ENCODE assay signal across 8 cellular contexts in the genomic region with DNA sequence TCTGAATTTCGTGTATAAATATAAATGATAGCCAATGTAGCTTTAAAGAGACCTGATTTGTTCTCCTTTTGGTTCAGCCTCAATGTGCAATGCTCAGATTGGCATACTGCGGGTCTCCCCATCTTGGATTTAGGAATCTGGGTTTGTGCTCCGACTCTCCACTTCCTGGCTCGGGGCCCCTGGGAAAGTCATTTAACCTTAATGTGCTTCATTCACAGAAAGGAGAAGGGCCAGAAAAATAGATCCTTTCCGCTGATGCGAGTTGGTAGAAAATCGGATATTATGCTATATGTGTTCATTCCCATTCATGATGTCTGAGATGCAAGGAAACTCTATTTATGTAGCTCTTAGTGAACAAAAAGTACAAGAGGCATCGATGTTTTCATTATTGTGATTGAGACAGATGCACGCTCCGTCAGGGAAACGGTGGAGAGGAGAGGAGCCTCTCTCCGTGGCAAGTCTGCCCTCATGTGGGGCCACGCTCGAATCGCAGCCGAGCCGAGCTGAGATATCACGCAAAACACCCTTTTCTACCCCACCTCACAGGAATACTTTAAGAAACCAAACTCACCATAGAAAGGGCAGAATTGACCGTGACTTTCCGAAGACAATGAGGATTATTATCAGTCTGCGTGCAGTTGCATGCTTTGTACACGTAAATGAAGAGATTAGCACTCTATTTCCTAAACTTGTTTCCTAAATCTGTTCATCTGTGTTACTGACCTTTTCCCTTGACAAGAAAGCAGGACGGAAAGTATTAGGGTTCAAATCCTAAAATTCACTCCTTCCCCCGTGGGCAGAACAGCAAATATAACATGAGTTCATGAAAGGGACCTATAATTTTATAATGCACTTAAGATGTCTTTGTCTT.
DNase-seq lines count a peak whose midpoint lies in the region; ATAC-seq, FAIRE-seq and TF ChIP-seq lines count a peak whose summit lies in the region.

No MANE protein-coding gene starts in this region.

- H3K9me3 ChIP-seq in DOHH2 (ENCODE audit: control insufficient read depth, insufficient read depth, low read length) = no peaks in the 10 kb centered on the region
- no peaks in the 10 kb centered on the region for H3K9me3 ChIP-seq in PC-3 (ENCODE audit: low read length)
- no peaks in the 10 kb centered on the region for H3K9me3 ChIP-seq in kidney (ENCODE audit: control insufficient read depth in 1 of 2, low read length in 2 of 2)

- no peaks in the 10 kb centered on the region for H3K79me2 ChIP-seq in DOHH2 (ENCODE audit: control insufficient read depth, low read length)
- no peaks in the 10 kb centered on the region for H3K79me2 ChIP-seq in PC-3 (ENCODE audit: low read length)

- TF ChIP-seq CTCF in DOHH2 (IDR thresholded peaks at IDR 0.05; ENCODE audit: low read depth, low read length, poor library complexity, severe bottlenecking) (peak; percentile 57), PC-3 (conservative IDR thresholded peaks at IDR 0.05; ENCODE audit: low read depth, low read length) (peak; percentile 67), bronchial epithelial cell (IDR thresholded peaks at IDR 0.05; ENCODE audit: insufficient read depth, low read length, severe bottlenecking) (peak; percentile 67), kidney (IDR thresholded peaks at IDR 0.05; ENCODE audit: borderline replicate concordance, extremely low read depth, insufficient read depth) (peak; percentile 64)

- H2AFZ ChIP-seq in PC-3 (ENCODE audit: low read length) = peak overlapping the region; percentile 65

- DNase-seq in PC-3 = peak; percentile 52
- DNase-seq in bronchial epithelial cell (ENCODE audit: low read depth) = peak; percentile 12
- DNase-seq in kidney = no peak
- peak; percentile 14 to 20 for DNase-seq in stimulated activated CD8-positive, alpha-beta memory T cell treated with anti-CD3 and anti-CD28 coated beads, Interleukin-2, amount 100 ng/mL, for 48 hours (ENCODE audit: low read depth in 2 of 2)
- no peak for DNase-seq in NCI-H187 (lab: John Stamatoyannopoulos, UW)

- peaks cover 20% of the 10 kb centered on the region for H3K27me3 ChIP-seq in DOHH2 (ENCODE audit: control insufficient read depth, low read length)
- H3K27me3 ChIP-seq in PC-3 (ENCODE audit: low read length) = peaks cover 21% of the 10 kb centered on the region; the same call in 1 of the 2 replicates
- H3K27me3 ChIP-seq in bronchial epithelial cell (ENCODE audit: control insufficient read depth, insufficient read depth, low read length) = no peaks in the 10 kb centered on the region

- H3K27ac ChIP-seq in DOHH2 (ENCODE audit: low read depth, low read length) = no peak overlapping the region
- H3K27ac ChIP-seq in PC-3 (ENCODE audit: low read length) = no peak overlapping the region
- H3K27ac ChIP-seq in kidney (ENCODE audit: low read depth in 2 of 2, low read length in 2 of 2) = no peak overlapping the region

- peak; percentile 87 for ATAC-seq in GM19438 (IDR thresholded peaks at IDR 0.05; ENCODE audit: low read depth, unreplicated experiment)
- ATAC-seq in HG03442 (IDR thresholded peaks at IDR 0.05; ENCODE audit: unreplicated experiment) = peak; percentile 96
- peak; percentile 90 for ATAC-seq in PC-3

- no TSS peak for BruUV-seq in PC-3 (replicated peaks; lab: Mats Ljungman, UMichigan)

- intact Hi-C loops in PC-3 (cut with micrococcal nuclease) = no loop called here
- intact Hi-C loops in kidney (cut with DNase I) = no loop called here

- H4K20me1 ChIP-seq in DOHH2 (ENCODE audit: control insufficient read depth, insufficient read depth, low read depth, low read length) (no peaks in the 10 kb centered on the region), PC-3 (ENCODE audit: low read length) (no peaks in the 10 kb centered on the region)

- FAIRE-seq in bronchial epithelial cell (lab: Jason Lieb, UNC) (no peak), kidney (lab: Jason Lieb, UNC) (no peak)

- H3F3A ChIP-seq in DOHH2 (ENCODE audit: control insufficient read depth, insufficient read depth) (no peaks in the 10 kb centered on the region), PC-3 (ENCODE audit: low read length, unreplicated experiment) (no peaks in the 10 kb centered on the region)

- H3K9me2 ChIP-seq in DOHH2 (replicated peaks; ENCODE audit: control insufficient read depth, low read length) (no peaks in the 10 kb centered on the region), PC-3 (replicated peaks; ENCODE audit: low read length) (no peaks in the 10 kb centered on the region)

- H3K9ac ChIP-seq in PC-3 (ENCODE audit: low read length) (no peak overlapping the region), kidney (ENCODE audit: low read length in 2 of 2) (peak overlapping the region in 1 of 2 donors; percentile 13)

- H3K4me2 ChIP-seq in DOHH2 (ENCODE audit: low read length) (peak overlapping the region; percentile 51), PC-3 (ENCODE audit: low read length) (peak overlapping the region; percentile 75)

- H3K4me1 ChIP-seq in DOHH2 (ENCODE audit: control insufficient read depth, low read length) (no peaks in the 10 kb centered on the region), PC-3 (ENCODE audit: insufficient read depth, low read length) (no peaks in the 10 kb centered on the region), kidney (ENCODE audit: control insufficient read depth in 1 of 2, insufficient read depth in 1 of 2, low read depth in 1 of 2, low read length in 2 of 2) (no peaks in the 10 kb centered on the region)

- H3K36me3 ChIP-seq in DOHH2 (ENCODE audit: control insufficient read depth, low read length) (no peaks in the 10 kb centered on the region), PC-3 (ENCODE audit: low read depth, low read length) (no peaks in the 10 kb centered on the region), bronchial epithelial cell (ENCODE audit: control insufficient read depth, insufficient read depth, low read length) (no peaks in the 10 kb centered on the region), kidney (ENCODE audit: control insufficient read depth in 1 of 2, insufficient read depth in 2 of 2, low read length in 2 of 2) (no peaks in the 10 kb centered on the region)

- CTCF ChIA-PET in PC-3 (lab: Charles Lee) = no interaction called here

- POLR2A ChIA-PET in PC-3 (lab: Charles Lee; ENCODE audit: unreplicated experiment) = no interaction called here

- no peak overlapping the region for H3K4me3 ChIP-seq in DOHH2 (ENCODE audit: low read length)
- H3K4me3 ChIP-seq in PC-3 (ENCODE audit: low read length) = peak overlapping the region; percentile 47; the same call in 1 of the 2 replicates
- no peak overlapping the region for H3K4me3 ChIP-seq in bronchial epithelial cell (ENCODE audit: low read depth, low read length)
- peak overlapping the region; percentile 46 to 49 for H3K4me3 ChIP-seq in kidney (ENCODE audit: low read length in 2 of 2)

Comparison
In these comparisons a context has a peak if more than half of its experiments do, and no peak if none do; other contexts are left out.
1. H3K4me3 ChIP-seq: peak in PC-3 (single experiment) and kidney (2 of 2); none in DOHH2 (single experiment) and bronchial epithelial cell (single experiment).
2. DNase-seq: peak in PC-3 (single experiment), bronchial epithelial cell (single experiment) and stimulated activated CD8-positive, alpha-beta memory T cell treated with anti-CD3 and anti-CD28 coated beads, Interleukin-2, amount 100 ng/mL, for 48 hours (2 of 2); none in kidney (single experiment) and NCI-H187 (0 of 2).
3. Peak in every context shown above with its lines, with median percentiles within 50 percentile points of each other: CTCF ChIP-seq and ATAC-seq.